In genomic region chr1:14302025-14302424, GRCh38 we compare ENCODE assay signal across 27 cellular contexts.
"Had no signal": no experiment of that assay in that cellular context is flagged by ENCODE, and none has a peak within 500 bp of the region (broad histone marks: within the 10 kb centered on the region; RNA-seq: fewer than 3 reads in every experiment).

No MANE protein-coding gene starts in this region.

- H3K4me1 ChIP-seq: body of pancreas had no signal

- H3K4me3 ChIP-seq: adrenal gland, body of pancreas, esophagus muscularis mucosa, gastroesophageal sphincter had no signal

- FAIRE-seq: colon had no signal

- H3K9me3 ChIP-seq: adrenal gland, body of pancreas, esophagus muscularis mucosa, gastroesophageal sphincter had no signal

- H3K27ac ChIP-seq: adrenal gland, body of pancreas had no signal

- ATAC-seq: activated CD4-positive, alpha-beta T cell treated with anti-CD3 and anti-CD28 coated beads for 36 hours; activated naive CD8-positive, alpha-beta T cell treated with anti-CD3 and anti-CD28 coated beads, Interleukin-2, amount 50 U/mL, for 24 hours; activated T-cell treated with anti-CD3 and anti-CD28 coated beads, Interleukin-2, amount 50 U/mL, for 72 hours; body of pancreas; effector memory CD8-positive, alpha-beta T cell had no signal

- H3K36me3 ChIP-seq: adrenal gland, esophagus muscularis mucosa, gastroesophageal sphincter had no signal

- DNase-seq: activated CD4-positive, alpha-beta memory T cell treated with anti-CD3 and anti-CD28 coated beads, Interleukin-2, amount 10 ng/mL, durations not matched to agents 7 days and 5 days; activated CD4-positive, alpha-beta T cell treated with anti-CD3 and anti-CD28 coated beads for 36 hours; activated CD4-positive, alpha-beta T cell treated with anti-CD3 and anti-CD28 coated beads, Interleukin-2, amount 10 ng/mL, durations not matched to agents 24 days and 14 days; activated CD4-positive, CD25-positive, alpha-beta regulatory T cell; activated CD4-positive, CD25-positive, alpha-beta regulatory T cell treated with anti-CD3 and anti-CD28 coated beads, Interleukin-2, amount 50 U/mL, for 72 hours; activated CD8-positive, alpha-beta memory T cell treated with anti-CD3 and anti-CD28 coated beads, Interleukin-2, amount 50 U/mL, for 48 hours; activated gamma-delta T cell; activated naive CD4-positive, alpha-beta T cell; activated naive CD4-positive, alpha-beta T cell treated with anti-CD3 and anti-CD28 coated beads, Interleukin-2, amount 10 ng/mL, durations not matched to agents 7 days and 5 days; activated naive CD8-positive, alpha-beta T cell treated with anti-CD3 and anti-CD28 coated beads for 36 hours; activated naive CD8-positive, alpha-beta T cell treated with anti-CD3 and anti-CD28 coated beads, Interleukin-2, amount 50 U/mL, for 24 hours; activated T-cell treated with anti-CD3 and anti-CD28 coated beads for 4 hours; activated T-cell treated with anti-CD3 and anti-CD28 coated beads, Interleukin-2, amount 50 U/mL, for 24 hours; activated T-cell treated with anti-CD3 and anti-CD28 coated beads, Interleukin-2, amount 50 U/mL, for 72 hours; adrenal gland; amygdala; aorta; body of pancreas; cortex of kidney; dermis blood vessel endothelial cell; effector CD4-positive, alpha-beta T cell; effector memory CD8-positive, alpha-beta T cell; erythroblast; T-helper 2 cell had no signal

- H3K27me3 ChIP-seq: adrenal gland, body of pancreas, esophagus muscularis mucosa, gastroesophageal sphincter had no signal
